Comparison of ENCODE assay signal across 17 cellular contexts in the genomic region with DNA sequence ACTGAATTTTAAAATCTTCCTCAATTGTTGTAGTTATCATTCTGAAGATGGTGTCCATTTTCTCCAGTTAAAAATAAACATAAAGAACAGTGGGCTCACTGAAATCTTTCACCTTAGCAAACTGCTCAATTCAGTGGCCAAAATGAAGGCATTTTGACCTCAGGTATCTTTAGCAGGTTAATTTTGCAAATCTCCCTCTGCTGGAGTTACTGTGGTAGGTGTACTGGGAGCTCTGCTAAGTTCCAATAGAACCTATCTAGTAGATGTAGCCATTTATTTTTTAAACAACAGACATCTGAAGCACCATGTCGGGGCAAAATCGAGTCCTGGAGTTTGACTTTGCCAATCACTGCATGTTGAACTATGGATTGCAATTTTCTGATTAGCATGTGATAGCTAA.
DNase-seq lines count a peak whose midpoint lies in the region; TF ChIP-seq lines count a peak whose summit lies in the region.
"Had no signal": no experiment of that assay in that cellular context is flagged by ENCODE, and none has a peak within 500 bp of the region (broad histone marks: within the 10 kb centered on the region; RNA-seq: fewer than 3 reads in every experiment).

No MANE protein-coding gene starts in this region.

- H3K27me3 Mint-ChIP-seq in MCF 10A (ENCODE audit: insufficient read depth, unreplicated experiment), result no peaks in the 10 kb centered on the region

- WGBS in mammary epithelial cell (ENCODE audit: low coverage, missing lambda C conversion rate), result 97% methylated on average over 2 of the region's 2 CpGs

- in situ Hi-C loops in mammary epithelial cell (cut with MboI; ENCODE audit: low sequenced_read_pairs in 2 of 2), result no loop called here
- in situ Hi-C loops in astrocyte of the cerebellum (cut with HindIII; ENCODE audit: low sequenced_read_pairs), result no loop called here

- no peaks in the 10 kb centered on the region for H3K4me1 ChIP-seq in mammary epithelial cell (ENCODE audit: insufficient read depth, low read length)

- H3K4me2 ChIP-seq in mammary epithelial cell (ENCODE audit: insufficient read depth, low read depth, low read length), result no peak overlapping the region

- TF ChIP-seq CTCF in MCF 10A (IDR thresholded peaks at IDR 0.05; ENCODE audit: unreplicated experiment) (no peak), mammary epithelial cell (conservative IDR thresholded peaks at IDR 0.05 in 1 of 2, IDR thresholded peaks at IDR 0.05 in 1 of 2; ENCODE audit: extremely low read depth in 1 of 2, insufficient read depth in 1 of 2, low read depth in 1 of 2, low read length in 2 of 2) (peak in 1 of 2 donors; percentile 43), astrocyte of the cerebellum (IDR thresholded peaks at IDR 0.05; ENCODE audit: low read depth, low read length, missing control alignments) (peak; percentile 30)

- no peak overlapping the region for H2AFZ ChIP-seq in mammary epithelial cell (ENCODE audit: low read depth, low read length)
- H2AFZ ChIP-seq: GM23248 had no signal

- DNase-seq in MCF 10A (ENCODE audit: unreplicated experiment) (peak; percentile 16), mammary epithelial cell (no peak), astrocyte of the cerebellum (ENCODE audit: low read depth) (no peak), iPS DF 4.7 (ENCODE audit: extremely low read depth, low spot score) (peak; percentile 9), OCI-M2 (lab: John Stamatoyannopoulos, UW; ENCODE audit: unreplicated experiment) (no peak), NCI-H345 (lab: John Stamatoyannopoulos, UW) (no peak)
- DNase-seq in stimulated activated CD4-positive, alpha-beta T cell treated with anti-CD3 and anti-CD28 coated beads, Interleukin-4, amount 100 ng/mL, for 24 hours, result no peak
- no peak for DNase-seq in activated CD4-positive, alpha-beta T cell treated with anti-CD3 and anti-CD28 coated beads, Interleukin-2, amount 50 U/mL, for 4 hours
- DNase-seq: activated gamma-delta T cell treated with Interleukin-2 at 50 U/mL for 16 hours, body of pancreas, GM23248, left colon, naive B cell, NCI-H1105 treated with DMSO at 0.1 percent for 48 hours, right cardiac atrium had no signal

- no peaks in the 10 kb centered on the region for H3K79me2 ChIP-seq in mammary epithelial cell (ENCODE audit: insufficient read depth, low read length)

- POLR2A ChIA-PET in MCF 10A (lab: Yijun Ruan, JAX), result interaction anchor here (0.6 to 0.9 kb wide), 3 partner anchors 28 to 177 kb away, joined by 3 to 4 read pairs (median 3); a partner anchor contains a TSS

- H3K9me3 ChIP-seq in mammary epithelial cell (replicated peaks; ENCODE audit: insufficient read depth, low read length), result no peaks in the 10 kb centered on the region
- H3K9me3 ChIP-seq: body of pancreas had no signal

- BruUV-seq in MCF 10A (replicated peaks; lab: Mats Ljungman, UMichigan) (no TSS peak), mammary epithelial cell (replicated peaks; lab: Mats Ljungman, UMichigan) (no TSS peak)

- peaks cover 9% of the 10 kb centered on the region for H3K9me3 Mint-ChIP-seq in MCF 10A (ENCODE audit: unreplicated experiment)
- H3K9me3 Mint-ChIP-seq: IgD-negative memory B cell; stimulated activated memory B cell treated with anti-CD40 and anti-IgM and Interleukin-4, amounts not matched to agents 10 μg/mL and 1 μg/mL and 100 μg/mL, for 72 hours had no signal

- H3K27ac ChIP-seq in mammary epithelial cell (ENCODE audit: insufficient read depth, low read depth, low read length), result no peak overlapping the region
- H3K27ac ChIP-seq: body of pancreas, GM23248 had no signal

- H3K4me3 Mint-ChIP-seq in MCF 10A (ENCODE audit: unreplicated experiment), result no peak overlapping the region
- H3K4me3 Mint-ChIP-seq: IgD-negative memory B cell; naive B cell; stimulated activated memory B cell treated with anti-CD40 and anti-IgM and Interleukin-4, amounts not matched to agents 10 μg/mL and 1 μg/mL and 100 μg/mL, for 72 hours had no signal

- dilution Hi-C loops in mammary epithelial cell (cut with HindIII; ENCODE audit: low sequenced_read_pairs), result no loop called here

- no peak overlapping the region for H3K9ac ChIP-seq in mammary epithelial cell (ENCODE audit: insufficient read depth, low read length)
- H3K9ac ChIP-seq: GM23248 had no signal

- peaks cover under 1% of the 10 kb centered on the region for H3K36me3 Mint-ChIP-seq in MCF 10A (ENCODE audit: insufficient read depth, unreplicated experiment)
- H3K36me3 Mint-ChIP-seq: IgD-negative memory B cell; naive B cell; stimulated activated memory B cell treated with anti-CD40 and anti-IgM and Interleukin-4, amounts not matched to agents 10 μg/mL and 1 μg/mL and 100 μg/mL, for 72 hours had no signal

- no peak overlapping the region for H3K27ac Mint-ChIP-seq in MCF 10A (ENCODE audit: low read depth, unreplicated experiment)
- H3K27ac Mint-ChIP-seq: IgD-negative memory B cell; naive B cell; stimulated activated memory B cell treated with anti-CD40 and anti-IgM and Interleukin-4, amounts not matched to agents 10 μg/mL and 1 μg/mL and 100 μg/mL, for 72 hours had no signal

- H3K4me1 Mint-ChIP-seq in MCF 10A (ENCODE audit: insufficient read depth, unreplicated experiment), result peaks cover 13% of the 10 kb centered on the region
- H3K4me1 Mint-ChIP-seq: stimulated activated memory B cell treated with anti-CD40 and anti-IgM and Interleukin-4, amounts not matched to agents 10 μg/mL and 1 μg/mL and 100 μg/mL, for 72 hours had no signal

- H3K4me3 ChIP-seq in mammary epithelial cell (replicated peaks in 1 of 3; ENCODE audit: insufficient read depth in 1 of 3, low read depth in 2 of 3, low read length in 3 of 3) (no peak overlapping the region), astrocyte of the cerebellum (ENCODE audit: low read depth, low read length) (no peak overlapping the region)
- H3K4me3 ChIP-seq: body of pancreas, GM23248 had no signal

- no peaks in the 10 kb centered on the region for H3K27me3 ChIP-seq in mammary epithelial cell (ENCODE audit: insufficient read depth, low read length)
- H3K27me3 ChIP-seq: body of pancreas had no signal

- intact Hi-C loops in MCF 10A (cut with micrococcal nuclease) (no loop called here), mammary epithelial cell (cut with micrococcal nuclease) (loop anchor here (5.0 kb wide), 1 partner anchor 735 kb away; no protein-coding TSS in a partner anchor)

- no peaks in the 10 kb centered on the region for H3K36me3 ChIP-seq in mammary epithelial cell (ENCODE audit: insufficient read depth, low read length)

- H4K20me1 ChIP-seq in mammary epithelial cell (ENCODE audit: insufficient read depth, low read length), result no peaks in the 10 kb centered on the region

- CTCF ChIA-PET in MCF 10A (lab: Yijun Ruan, JAX), result no interaction called here
- CTCF ChIA-PET in mammary epithelial cell (lab: Charles Lee; ENCODE audit: low non-redundant PET), result no interaction called here

Comparison
In these comparisons a context has a peak if more than half of its experiments do, and no peak if none do; other contexts are left out.
1. DNase-seq: peak in MCF 10A (single experiment) and iPS DF 4.7 (single experiment); none in mammary epithelial cell (single experiment), astrocyte of the cerebellum (single experiment), stimulated activated CD4-positive, alpha-beta T cell treated with anti-CD3 and anti-CD28 coated beads, Interleukin-4, amount 100 ng/mL, for 24 hours (single experiment), OCI-M2 (single experiment), activated CD4-positive, alpha-beta T cell treated with anti-CD3 and anti-CD28 coated beads, Interleukin-2, amount 50 U/mL, for 4 hours (0 of 2) and NCI-H345 (single experiment).